ENCODE assay signal across 15 cellular contexts in the genomic region with DNA sequence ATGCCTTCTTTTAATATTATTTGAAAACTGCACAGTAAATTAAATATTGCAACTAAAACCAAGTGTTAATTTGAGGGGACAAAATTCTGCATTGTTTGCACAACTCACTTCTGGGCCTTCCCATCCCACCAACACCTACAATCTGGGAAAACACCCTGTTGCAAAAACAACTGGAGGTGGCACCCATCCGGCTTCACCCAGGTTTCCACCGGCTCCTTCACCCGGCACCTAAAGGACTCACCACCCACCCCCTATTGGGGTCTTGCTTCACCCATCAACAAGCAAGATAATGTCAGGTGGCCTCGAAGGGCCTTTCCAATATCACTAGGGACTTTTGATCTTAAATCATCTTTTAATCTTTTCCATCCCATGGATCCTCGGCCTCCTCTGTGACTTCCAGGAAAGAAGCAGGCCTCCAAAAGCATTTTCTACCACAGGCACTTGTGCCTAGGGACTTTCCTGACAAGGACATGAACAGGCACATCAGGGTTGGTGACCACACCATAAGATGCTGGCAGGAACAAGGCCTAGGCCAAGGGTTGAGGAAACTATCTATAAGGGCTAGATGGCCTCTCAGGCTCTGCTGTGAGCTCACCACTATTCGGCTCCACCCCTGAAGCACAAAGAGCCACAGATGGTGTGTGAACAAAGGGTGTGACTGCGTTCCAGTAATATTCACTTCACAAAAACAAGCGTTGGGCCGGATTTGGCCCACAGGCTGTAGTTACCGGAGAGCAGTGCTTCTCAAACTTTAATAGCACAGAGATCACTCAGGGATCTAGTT.
DNase-seq lines count a peak whose midpoint lies in the region; ATAC-seq and TF ChIP-seq lines count a peak whose summit lies in the region.
"Had no signal": no experiment of that assay in that cellular context is flagged by ENCODE, and none has a peak within 500 bp of the region (broad histone marks: within the 10 kb centered on the region; RNA-seq: fewer than 3 reads in every experiment).

No MANE protein-coding gene starts in this region.

- TF ChIP-seq EP300 in upper lobe of left lung (IDR thresholded peaks at IDR 0.05): no peak

- peaks cover 17% of the 10 kb centered on the region for H3K9me3 Mint-ChIP-seq in activated T-cell treated with anti-CD3 and anti-CD28 coated beads, Interleukin-2, amount 50 U/mL, for 24 hours
- H3K9me3 Mint-ChIP-seq in activated naive CD8-positive, alpha-beta T cell (ENCODE audit: low read depth): no peaks in the 10 kb centered on the region
- peaks cover 12% of the 10 kb centered on the region for H3K9me3 Mint-ChIP-seq in HFFc6

- peak overlapping the region; percentile 79 for H3K27ac Mint-ChIP-seq in activated T-cell treated with anti-CD3 and anti-CD28 coated beads, Interleukin-2, amount 50 U/mL, for 24 hours
- H3K27ac Mint-ChIP-seq in activated naive CD8-positive, alpha-beta T cell: peak overlapping the region; percentile 75
- H3K27ac Mint-ChIP-seq in HFFc6: no peak overlapping the region

- H3K27me3 Mint-ChIP-seq in activated T-cell treated with anti-CD3 and anti-CD28 coated beads, Interleukin-2, amount 50 U/mL, for 24 hours: no peaks in the 10 kb centered on the region
- no peaks in the 10 kb centered on the region for H3K27me3 Mint-ChIP-seq in activated naive CD8-positive, alpha-beta T cell
- H3K27me3 Mint-ChIP-seq in HFFc6 (ENCODE audit: insufficient read depth): no peaks in the 10 kb centered on the region; the same call in 1 of the 2 replicates

- peak in 1 of 4 donors; percentile 39 for TF ChIP-seq POLR2A in upper lobe of left lung (IDR thresholded peaks at IDR 0.05)

- H3K4me3 ChIP-seq in lung (no peak overlapping the region), upper lobe of left lung (no peak overlapping the region), HAP-1 (no peak overlapping the region)
- H3K4me3 ChIP-seq: gastrocnemius medialis, PC-9, thoracic aorta had no signal

- H3K36me3 ChIP-seq in lung (ENCODE audit: control insufficient read depth in 2 of 2, insufficient read depth in 2 of 2, low read length in 2 of 2) (no peaks in the 10 kb centered on the region), upper lobe of left lung (no peaks in the 10 kb centered on the region), HAP-1 (replicated peaks) (no peaks in the 10 kb centered on the region)
- H3K36me3 ChIP-seq: gastrocnemius medialis, thoracic aorta had no signal

- H3K4me1 Mint-ChIP-seq in activated T-cell treated with anti-CD3 and anti-CD28 coated beads, Interleukin-2, amount 50 U/mL, for 24 hours (ENCODE audit: low read depth): peaks cover 68% of the 10 kb centered on the region
- peaks cover 24% of the 10 kb centered on the region for H3K4me1 Mint-ChIP-seq in activated naive CD8-positive, alpha-beta T cell (ENCODE audit: low read depth)
- peaks cover 28% of the 10 kb centered on the region for H3K4me1 Mint-ChIP-seq in HFFc6 (ENCODE audit: low read depth)

- H3K27ac ChIP-seq in lung (ENCODE audit: low read depth in 1 of 2, low read length in 1 of 2) (no peak overlapping the region), upper lobe of left lung (peak overlapping the region in 2 of 4 donors; percentile 47 to 64)
- H3K27ac ChIP-seq: gastrocnemius medialis, PC-9, thoracic aorta had no signal

- TF ChIP-seq CTCF in lung (IDR thresholded peaks at IDR 0.05; ENCODE audit: control extremely low read depth, extremely low read depth): no peak
- no peak for TF ChIP-seq CTCF in upper lobe of left lung (IDR thresholded peaks at IDR 0.05)
- TF ChIP-seq CTCF in HFFc6 (IDR thresholded peaks at IDR 0.05): no peak

- H3K4me1 ChIP-seq in lung (ENCODE audit: control insufficient read depth in 2 of 2, insufficient read depth in 2 of 2, low read length in 2 of 2) (no peaks in the 10 kb centered on the region), upper lobe of left lung (peaks cover 0 to 22% (median 7%) of the 10 kb centered on the region in 4 donors), HAP-1 (no peaks in the 10 kb centered on the region)

- no peak overlapping the region for H3K4me3 Mint-ChIP-seq in activated T-cell treated with anti-CD3 and anti-CD28 coated beads, Interleukin-2, amount 50 U/mL, for 24 hours
- no peak overlapping the region for H3K4me3 Mint-ChIP-seq in activated naive CD8-positive, alpha-beta T cell
- no peak overlapping the region for H3K4me3 Mint-ChIP-seq in HFFc6

- WGBS in lung, 2 donors: 74 to 75% methylated on average over 10 of the region's 10 CpGs
- 71 to 82% methylated on average over 10 of the region's 10 CpGs for WGBS in upper lobe of left lung, 2 donors

- H3K9me3 ChIP-seq in lung (ENCODE audit: control insufficient read depth in 2 of 2, insufficient read depth in 1 of 2, low read length in 1 of 2): peaks cover 0 to 5% of the 10 kb centered on the region in 2 donors
- H3K9me3 ChIP-seq in upper lobe of left lung: no peaks in the 10 kb centered on the region
- H3K9me3 ChIP-seq in HAP-1: no peaks in the 10 kb centered on the region
- H3K9me3 ChIP-seq: gastrocnemius medialis, thoracic aorta had no signal

- H3K36me3 Mint-ChIP-seq in activated T-cell treated with anti-CD3 and anti-CD28 coated beads, Interleukin-2, amount 50 U/mL, for 24 hours (ENCODE audit: low read depth): peaks cover 34% of the 10 kb centered on the region
- no peaks in the 10 kb centered on the region for H3K36me3 Mint-ChIP-seq in activated naive CD8-positive, alpha-beta T cell
- peaks cover 19% of the 10 kb centered on the region for H3K36me3 Mint-ChIP-seq in HFFc6 (ENCODE audit: low read depth)

- DNase-seq in activated T-cell treated with anti-CD3 and anti-CD28 coated beads, Interleukin-2, amount 50 U/mL, for 24 hours: no peak
- no peak for DNase-seq in activated T-cell treated with anti-CD3 and anti-CD28 coated beads, Interleukin-2, amount 50 U/mL, for 1 hour
- DNase-seq in lung (ENCODE audit: low spot score) (peak; percentile 29), upper lobe of left lung (peak in 1 of 2 donors; percentile 80), HAP-1 (ENCODE audit: low spot score in 2 of 2) (no peak), NCI-H2227 treated with DMSO at 0.1 percent for 48 hours (lab: John Stamatoyannopoulos, UW) (no peak), HFFc6 (no peak)
- DNase-seq: central memory CD4-positive, alpha-beta T cell; gastrocnemius medialis; NCI-H2081; NCI-H526 treated with DMSO at 0.1 percent for 48 hours; PC-9 had no signal

- H3K27me3 ChIP-seq in lung (ENCODE audit: control insufficient read depth, insufficient read depth) (no peaks in the 10 kb centered on the region), upper lobe of left lung (no peaks in the 10 kb centered on the region), HAP-1 (ENCODE audit: low read depth) (no peaks in the 10 kb centered on the region)
- H3K27me3 ChIP-seq: gastrocnemius medialis had no signal

- in situ Hi-C loops in HAP-1 (cut with MboI; ENCODE audit: low sequenced_read_pairs): no loop called here

- ATAC-seq in lung (ENCODE audit: insufficient read depth, low FRiP score): no peak
- peak; percentile 43 to 67 for ATAC-seq in upper lobe of left lung (ENCODE audit: low FRiP score in 2 of 2)
- ATAC-seq: gastrocnemius medialis, SK-N-SH treated with all-trans-retinoic acid at 6 μM for 48 hours had no signal
